ENCODE assay signal across 8 cellular contexts in genomic region chr3:131502530-131503327, GRCh38. TPM values are rescaled to one million over a fixed set of nuclear protein-coding genes. Genes with fewer than 3 reads are reported as not detected.
DNase-seq lines count a peak whose midpoint lies in the region; ATAC-seq and TF ChIP-seq lines count a peak whose summit lies in the region.

Gene MRPL3, minus strand, starts transcription at chr3:131502971. Its CDS starts 150 bp downstream, at chr3:131502821.

- TF ChIP-seq CTCF in GM12875 (IDR thresholded peaks at IDR 0.05; ENCODE audit: borderline replicate concordance, insufficient read depth, low read depth, low read length) (no peak), ovary (IDR thresholded peaks at IDR 0.05) (no peak)

- no peak for TF ChIP-seq EP300 in ovary (IDR thresholded peaks at IDR 0.05)

- TF ChIP-seq POLR2A in ovary (IDR thresholded peaks at IDR 0.05): peak; percentile 32

- intact Hi-C loops in Right ventricle myocardium superior (cut with DNase I): no loop called here
- intact Hi-C loops in ovary (cut with DNase I): no loop called here

- H3K4me1 ChIP-seq in ovary (ENCODE audit: insufficient read depth): peaks cover 7% of the 10 kb centered on the region
- peaks cover 11% of the 10 kb centered on the region for H3K4me1 ChIP-seq in thymus (ENCODE audit: control insufficient read depth, insufficient read depth, low read length)

- H3K27me3 ChIP-seq in ovary: no peaks in the 10 kb centered on the region
- H3K27me3 ChIP-seq in thymus (ENCODE audit: control insufficient read depth, insufficient read depth): peaks cover 4% of the 10 kb centered on the region

- H3K4me3 ChIP-seq in GM12875 (ENCODE audit: low read depth, low read length) (peak within 1 kb of the TSS; percentile 89), ovary (peak within 1 kb of the TSS; percentile 88), thymus (ENCODE audit: low read length) (peak within 1 kb of the TSS; percentile 97)

- peak within 1 kb of the TSS; percentile 43 to 66 for H3K27ac ChIP-seq in ovary
- H3K27ac ChIP-seq in thymus (ENCODE audit: low read depth): peak within 1 kb of the TSS; percentile 85

- DNase-seq in NCI-H128 (lab: John Stamatoyannopoulos, UW; ENCODE audit: unreplicated experiment) (peak; percentile 75), SW 1271 (lab: John Stamatoyannopoulos, UW) (peak; percentile 68 to 87), Right ventricle myocardium superior (peak; percentile 92), ovary (peak; percentile 76 to 88 (median 80))
- DNase-seq in activated naive CD8-positive, alpha-beta T cell treated with anti-CD3 and anti-CD28 coated beads, Interleukin-2, amount 50 U/mL, for 16 hours (ENCODE audit: low read depth, low spot score): peak; percentile 70

- ATAC-seq in HG02759 (IDR thresholded peaks at IDR 0.05; ENCODE audit: unreplicated experiment): peak; percentile 98
- ATAC-seq in Right ventricle myocardium superior (ENCODE audit: poor library complexity): peak; percentile 98

- no peaks in the 10 kb centered on the region for H3K9me3 ChIP-seq in ovary
- no peaks in the 10 kb centered on the region for H3K9me3 ChIP-seq in thymus (ENCODE audit: control insufficient read depth)

- WGBS in ovary, 3 donors: 2 to 3% (median 3%) methylated on average over 47 of the region's 47 CpGs
- WGBS in thymus: 2% methylated on average over 47 of the region's 47 CpGs

- H3K36me3 ChIP-seq in ovary: no peaks in the 10 kb centered on the region
- H3K36me3 ChIP-seq in thymus (ENCODE audit: control insufficient read depth, insufficient read depth): peaks cover 4% of the 10 kb centered on the region

RNA-seq across cellular contexts. Expression of gene MRPL3, which starts in this region (rescaled TPM):
- total RNA-seq in Right ventricle myocardium superior: 56.9 TPM
- total RNA-seq in ovary: 10 to 100 TPM; 58.5 to 91.8 (median 70.1) TPM
- polyA plus RNA-seq in ovary: 10 to 100 TPM; 57.2 to 85.2 TPM
- 77.8 TPM for polyA plus RNA-seq in thymus

Comparison
In these comparisons a context has a peak if more than half of its experiments do, and no peak if none do; other contexts are left out.
1. Peak in every context shown above with its lines: DNase-seq, ATAC-seq, H3K4me3 ChIP-seq and H3K27ac ChIP-seq.